ENCODE assay signal across 8 cellular contexts in the genomic region with DNA sequence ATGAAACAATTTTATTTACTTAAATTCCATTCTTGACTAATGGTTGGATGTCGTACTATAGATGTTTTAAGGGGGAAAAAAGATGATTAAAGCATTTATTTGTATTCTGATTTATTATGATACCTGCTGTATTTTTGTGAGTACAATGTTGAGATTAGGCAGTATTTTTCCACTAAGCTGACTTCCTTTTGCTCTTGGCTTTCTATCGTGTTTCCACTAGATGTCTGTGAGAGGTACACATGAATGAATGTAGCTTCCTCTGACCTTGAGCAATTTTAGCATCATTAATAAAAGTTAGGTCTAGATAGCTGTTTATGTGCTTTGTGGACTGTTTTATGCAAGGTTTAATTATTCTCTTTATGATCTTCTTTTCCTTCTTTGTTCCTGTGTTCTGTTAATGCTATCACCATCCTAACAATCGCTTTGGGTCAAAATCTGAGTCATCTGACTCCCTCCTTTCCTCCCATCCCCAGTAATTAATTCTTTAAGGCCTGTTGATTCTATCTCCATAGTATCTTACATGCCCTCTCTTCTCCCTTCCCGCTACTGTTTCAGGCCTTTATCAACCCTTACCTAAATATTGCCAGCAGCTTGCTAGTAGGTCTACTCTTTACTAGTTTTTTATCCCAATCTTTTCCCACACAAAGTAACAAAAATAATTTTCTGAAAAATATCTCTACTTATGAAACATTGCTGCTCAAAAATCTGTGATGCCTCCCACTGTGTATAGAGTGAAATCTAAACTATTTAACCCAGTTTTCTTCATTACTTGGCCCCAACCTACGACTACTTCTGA.
DNase-seq lines count a peak whose midpoint lies in the region; ATAC-seq and TF ChIP-seq lines count a peak whose summit lies in the region.

No MANE protein-coding gene starts in this region.

- peak overlapping the region; percentile 35 for H3K4me3 ChIP-seq in WI38 (ENCODE audit: low read depth, low read length)

- no peak for ATAC-seq in activated CD8-positive, alpha-beta memory T cell treated with anti-CD3 and anti-CD28 coated beads, Interleukin-2, amount 10 ng/mL, durations not matched to agents 7 days and 5 days
- ATAC-seq in stimulated activated effector memory CD8-positive, alpha-beta T cell treated with anti-CD3 and anti-CD28 coated beads, Interleukin-12 subunit alpha, Interleukin-12 subunit beta, amount 100 ng/mL, for 72 hours = no peak
- no peak for ATAC-seq in left colon

- H3K27me3 Mint-ChIP-seq in activated CD8-positive, alpha-beta memory T cell treated with anti-CD3 and anti-CD28 coated beads, Interleukin-2, amount 10 ng/mL, durations not matched to agents 7 days and 5 days = no peaks in the 10 kb centered on the region

- no peak for DNase-seq in activated CD8-positive, alpha-beta memory T cell treated with anti-CD3 and anti-CD28 coated beads, Interleukin-2, amount 10 ng/mL, durations not matched to agents 7 days and 5 days
- no peak for DNase-seq in activated CD8-positive, alpha-beta memory T cell treated with anti-CD3 and anti-CD28 coated beads, Interleukin-2, amount 50 U/mL, for 4 hours
- peak; percentile 48 for DNase-seq in fibroblast of the conjunctiva (ENCODE audit: low read depth)
- DNase-seq in stimulated activated effector memory CD8-positive, alpha-beta T cell treated with anti-CD3 and anti-CD28 coated beads, Interleukin-12 subunit alpha, Interleukin-12 subunit beta, amount 100 ng/mL, for 72 hours (ENCODE audit: low spot score in 2 of 2) = no peak
- no peak for DNase-seq in stimulated activated CD4-positive, alpha-beta T cell treated with anti-CD3 and anti-CD28 coated beads, Interleukin-4, amount 100 ng/mL, for 1 hour
- no peak for DNase-seq in HuH-7.5 (ENCODE audit: low spot score)
- no peak for DNase-seq in left colon

- TF ChIP-seq CTCF in WI38 (IDR thresholded peaks at IDR 0.05; ENCODE audit: low read depth, low read length) = no peak

- CTCF ChIA-PET in activated CD8-positive, alpha-beta memory T cell treated with anti-CD3 and anti-CD28 coated beads, Interleukin-2, amount 10 ng/mL, durations not matched to agents 7 days and 5 days (lab: Charles Lee) = interaction anchor here (0.6 to 7.6 kb wide), 10 partner anchors 10 to 110 kb away, joined by 3 to 90 read pairs (median 6); a partner anchor contains a TSS

- peak overlapping the region; percentile 100 for H3K27ac Mint-ChIP-seq in activated CD8-positive, alpha-beta memory T cell treated with anti-CD3 and anti-CD28 coated beads, Interleukin-2, amount 10 ng/mL, durations not matched to agents 7 days and 5 days
- H3K27ac Mint-ChIP-seq in stimulated activated effector memory CD8-positive, alpha-beta T cell treated with anti-CD3 and anti-CD28 coated beads, Interleukin-12 subunit alpha, Interleukin-12 subunit beta, amount 100 ng/mL, for 72 hours = peak overlapping the region; percentile 99

- intact Hi-C loops in left colon (cut with DNase I, micrococcal nuclease) = no loop called here

- H3K4me3 Mint-ChIP-seq in activated CD8-positive, alpha-beta memory T cell treated with anti-CD3 and anti-CD28 coated beads, Interleukin-2, amount 10 ng/mL, durations not matched to agents 7 days and 5 days = peak overlapping the region; percentile 71
- peak overlapping the region; percentile 63 for H3K4me3 Mint-ChIP-seq in stimulated activated effector memory CD8-positive, alpha-beta T cell treated with anti-CD3 and anti-CD28 coated beads, Interleukin-12 subunit alpha, Interleukin-12 subunit beta, amount 100 ng/mL, for 72 hours

- H3K9me3 Mint-ChIP-seq in activated CD8-positive, alpha-beta memory T cell treated with anti-CD3 and anti-CD28 coated beads, Interleukin-2, amount 10 ng/mL, durations not matched to agents 7 days and 5 days (ENCODE audit: low read depth) = no peaks in the 10 kb centered on the region
- H3K9me3 Mint-ChIP-seq in stimulated activated effector memory CD8-positive, alpha-beta T cell treated with anti-CD3 and anti-CD28 coated beads, Interleukin-12 subunit alpha, Interleukin-12 subunit beta, amount 100 ng/mL, for 72 hours = no peaks in the 10 kb centered on the region

- peaks cover 68% of the 10 kb centered on the region for H3K4me1 Mint-ChIP-seq in activated CD8-positive, alpha-beta memory T cell treated with anti-CD3 and anti-CD28 coated beads, Interleukin-2, amount 10 ng/mL, durations not matched to agents 7 days and 5 days
- H3K4me1 Mint-ChIP-seq in stimulated activated effector memory CD8-positive, alpha-beta T cell treated with anti-CD3 and anti-CD28 coated beads, Interleukin-12 subunit alpha, Interleukin-12 subunit beta, amount 100 ng/mL, for 72 hours = peaks cover 54% of the 10 kb centered on the region

- peaks cover 34% of the 10 kb centered on the region for H3K36me3 Mint-ChIP-seq in activated CD8-positive, alpha-beta memory T cell treated with anti-CD3 and anti-CD28 coated beads, Interleukin-2, amount 10 ng/mL, durations not matched to agents 7 days and 5 days
- peaks cover 79% of the 10 kb centered on the region for H3K36me3 Mint-ChIP-seq in stimulated activated effector memory CD8-positive, alpha-beta T cell treated with anti-CD3 and anti-CD28 coated beads, Interleukin-12 subunit alpha, Interleukin-12 subunit beta, amount 100 ng/mL, for 72 hours
